ENCODE assay signal across 8 cellular contexts in the genomic region with DNA sequence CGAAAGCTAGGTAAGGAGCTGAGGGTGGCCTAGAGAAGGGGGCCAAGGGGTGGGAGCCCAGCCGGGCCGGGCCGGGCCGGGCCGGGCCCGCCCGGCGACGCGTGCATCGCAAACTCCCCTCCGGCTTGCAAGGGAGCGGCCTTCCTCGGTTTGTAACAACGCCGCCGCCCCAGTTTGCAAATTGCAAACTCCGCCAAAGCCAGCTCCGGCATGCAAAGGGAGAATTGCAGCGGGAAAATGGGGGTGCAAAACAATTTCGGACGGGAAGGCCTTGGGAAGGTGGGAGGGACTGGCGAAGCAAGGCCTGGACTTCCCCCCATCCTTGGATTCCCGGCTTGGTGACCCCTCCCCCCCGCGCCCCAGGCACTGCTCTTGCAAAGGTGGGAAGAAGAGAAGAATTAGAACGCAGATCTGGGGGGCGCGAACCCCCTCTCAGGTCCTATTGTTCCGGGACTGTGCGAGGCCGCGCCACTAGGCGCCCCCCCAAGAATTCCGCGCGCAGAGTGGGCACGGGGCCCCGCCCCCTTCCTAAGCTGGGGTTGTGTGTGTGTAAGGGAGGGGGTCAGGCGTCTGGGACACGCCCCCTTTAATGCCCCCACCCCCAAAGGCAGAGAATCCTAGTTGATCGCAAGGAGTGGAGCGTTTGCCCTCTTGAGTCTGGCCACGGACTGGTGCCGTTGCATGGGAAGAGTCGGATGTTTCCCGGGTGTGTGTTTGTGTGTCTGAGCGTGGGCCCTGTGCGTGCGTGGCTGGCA.
DNase-seq lines count a peak whose midpoint lies in the region; ATAC-seq and TF ChIP-seq lines count a peak whose summit lies in the region.

No MANE protein-coding gene starts in this region.

- peak overlapping the region; percentile 85 for H3K4me3 ChIP-seq in brain microvascular endothelial cell (ENCODE audit: low read depth, low read length)

- in situ Hi-C loops in brain microvascular endothelial cell (cut with HindIII; ENCODE audit: low pct_ligation_motif_present, low sequenced_read_pairs), result no loop called here

- peak; percentile 48 for DNase-seq in COLO829 (ENCODE audit: low spot score)
- DNase-seq in HUDEP-2 (lab: John Stamatoyannopoulos, UW; ENCODE audit: unreplicated experiment in 76 of 76), result peak in 40 of 76 experiments; percentile 17 to 73 (median 46)
- peak; percentile 66 for DNase-seq in SW480 (ENCODE audit: low spot score)
- peak; percentile 19 for DNase-seq in brain microvascular endothelial cell
- DNase-seq in iris pigment epithelial cell (ENCODE audit: low read depth), result peak; percentile 42
- DNase-seq in stimulated activated CD4-positive, alpha-beta T cell treated with anti-CD3 and anti-CD28 coated beads, Interleukin-12 subunit alpha, Interleukin-12 subunit beta, amount 100 ng/mL, for 4 hours, result peak; percentile 38
- no peak for DNase-seq in NCI-H2107 (lab: John Stamatoyannopoulos, UW)

- peaks cover 28% of the 10 kb centered on the region for H3K36me3 ChIP-seq in brain microvascular endothelial cell (replicated peaks)

- no peaks in the 10 kb centered on the region for H3K27me3 ChIP-seq in brain microvascular endothelial cell (replicated peaks)

- H3K27ac ChIP-seq in brain microvascular endothelial cell, result peak overlapping the region; percentile 28

- no peak for TF ChIP-seq CTCF in brain microvascular endothelial cell (IDR thresholded peaks at IDR 0.05; ENCODE audit: low read depth, low read length, missing control alignments)

- ATAC-seq in GM19035 (IDR thresholded peaks at IDR 0.05; ENCODE audit: unreplicated experiment), result no peak
